ENCODE assay signal across 25 cellular contexts in the genomic region with DNA sequence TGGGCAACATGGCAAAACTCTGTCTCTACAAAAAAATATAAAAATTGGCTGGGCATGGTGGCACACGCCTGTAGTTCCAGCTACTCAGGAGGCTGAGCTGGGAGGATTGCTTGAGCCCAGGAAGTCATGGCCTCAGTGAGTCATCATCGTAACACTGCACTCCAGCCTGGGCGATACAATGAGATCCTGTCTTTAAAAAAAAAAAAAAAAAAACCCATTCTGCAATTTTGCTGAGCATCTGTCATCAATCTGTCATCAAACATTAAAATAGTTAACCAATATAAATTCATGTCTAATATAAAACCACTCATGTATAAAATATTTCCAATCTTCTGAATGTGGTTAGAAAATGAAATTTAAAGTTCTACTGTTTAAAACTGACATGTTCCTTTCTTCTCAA. TPM values are rescaled to one million over a fixed set of nuclear protein-coding genes. Genes with fewer than 3 reads are reported as not detected.
DNase-seq lines count a peak whose midpoint lies in the region; ATAC-seq and TF ChIP-seq lines count a peak whose summit lies in the region.
"Had no signal": no experiment of that assay in that cellular context is flagged by ENCODE, and none has a peak within 500 bp of the region (broad histone marks: within the 10 kb centered on the region; RNA-seq: fewer than 3 reads in every experiment).

No MANE protein-coding gene starts in this region.

- no peaks in the 10 kb centered on the region for H3K9me3 Mint-ChIP-seq in MCF 10A (ENCODE audit: unreplicated experiment)
- H3K9me3 Mint-ChIP-seq in activated naive CD4-positive, alpha-beta T cell treated with anti-CD3 and anti-CD28 coated beads, Interleukin-2, amount 50 U/mL, for 72 hours, result no peaks in the 10 kb centered on the region
- H3K9me3 Mint-ChIP-seq: CD14-positive monocyte; stimulated activated naive CD8-positive, alpha-beta T cell treated with anti-CD3 and anti-CD28 coated beads, Interleukin-15, Interleukin-2, amounts not matched to agents 100 ng/mL and 50 ng/mL, for 24 hours had no signal

- H3K27me3 Mint-ChIP-seq in MCF 10A (ENCODE audit: insufficient read depth, unreplicated experiment), result no peaks in the 10 kb centered on the region
- H3K27me3 Mint-ChIP-seq: activated naive CD8-positive, alpha-beta T cell; progenitor cell of endocrine pancreas; stimulated activated naive CD8-positive, alpha-beta T cell treated with anti-CD3 and anti-CD28 coated beads, Interleukin-15, Interleukin-2, amounts not matched to agents 100 ng/mL and 50 ng/mL, for 24 hours had no signal

- intact Hi-C loops in MCF 10A (cut with micrococcal nuclease) (no loop called here), breast epithelium (cut with DNase I; ENCODE audit: low total_unique reads) (no loop called here), Panc1 (cut with micrococcal nuclease; ENCODE audit: unreplicated experiment) (no loop called here), left ventricle myocardium superior (cut with micrococcal nuclease) (no loop called here)

- H3K9me3 ChIP-seq in breast epithelium (no peaks in the 10 kb centered on the region), Panc1 (ENCODE audit: control insufficient read depth, insufficient read depth, low read depth, low read length) (no peaks in the 10 kb centered on the region)
- H3K9me3 ChIP-seq: A549, gastroesophageal sphincter, upper lobe of left lung had no signal

- in situ Hi-C loops in Panc1 (cut with HindIII; ENCODE audit: low pct_unique_long_range_greater_than_20kb, low sequenced_read_pairs), result no loop called here

- H3K36me3 ChIP-seq in breast epithelium (no peaks in the 10 kb centered on the region), Panc1 (ENCODE audit: control insufficient read depth, insufficient read depth, low read length) (no peaks in the 10 kb centered on the region)
- H3K36me3 ChIP-seq: gastroesophageal sphincter, upper lobe of left lung had no signal

- no peak overlapping the region for H3K4me3 Mint-ChIP-seq in MCF 10A (ENCODE audit: unreplicated experiment)
- H3K4me3 Mint-ChIP-seq: activated naive CD8-positive, alpha-beta T cell; CD14-positive monocyte; stimulated activated naive CD8-positive, alpha-beta T cell treated with anti-CD3 and anti-CD28 coated beads, Interleukin-15, Interleukin-2, amounts not matched to agents 100 ng/mL and 50 ng/mL, for 24 hours had no signal

- peaks cover 6% of the 10 kb centered on the region for H3K36me3 Mint-ChIP-seq in MCF 10A (ENCODE audit: insufficient read depth, unreplicated experiment)
- no peaks in the 10 kb centered on the region for H3K36me3 Mint-ChIP-seq in activated naive CD4-positive, alpha-beta T cell treated with anti-CD3 and anti-CD28 coated beads, Interleukin-2, amount 50 U/mL, for 72 hours
- H3K36me3 Mint-ChIP-seq: activated naive CD8-positive, alpha-beta T cell; CD14-positive monocyte had no signal

- H3K4me1 ChIP-seq in breast epithelium (no peaks in the 10 kb centered on the region), Panc1 (ENCODE audit: control insufficient read depth, insufficient read depth, low read length) (peaks cover 32% of the 10 kb centered on the region)
- H3K4me1 ChIP-seq: gastroesophageal sphincter, upper lobe of left lung had no signal

- peak; percentile 45 for DNase-seq in MCF 10A (ENCODE audit: unreplicated experiment)
- no peak for DNase-seq in breast epithelium (ENCODE audit: low spot score in 2 of 2)
- DNase-seq in Panc1 (ENCODE audit: low read depth, low spot score), result no peak
- DNase-seq in epithelial cell of esophagus (ENCODE audit: low read depth), result peak; percentile 90
- no peak for DNase-seq in activated naive CD4-positive, alpha-beta T cell treated with anti-CD3 and anti-CD28 coated beads, Interleukin-2, amount 50 U/mL, for 72 hours (ENCODE audit: low spot score in 2 of 2)
- DNase-seq in C1 segment of cervical spinal cord (lab: John Stamatoyannopoulos, UW), result no peak
- no peak for DNase-seq in left ventricle myocardium superior
- DNase-seq: DMS 273 treated with DMSO at 0.1 percent for 48 hours, NCI-H1417, NCI-H526 treated with DMSO at 0.1 percent for 48 hours, T-helper 9 cell, upper lobe of left lung had no signal

- TF ChIP-seq POLR2A in breast epithelium (IDR thresholded peaks at IDR 0.05), result no peak

- ATAC-seq in Panc1 (peak; percentile 58; the same call in 1 of the 2 replicates), left ventricle myocardium superior (no peak), HG02588 (IDR thresholded peaks at IDR 0.05; ENCODE audit: unreplicated experiment) (no peak)
- no peak for ATAC-seq in activated naive CD4-positive, alpha-beta T cell treated with anti-CD3 and anti-CD28 coated beads, Interleukin-2, amount 50 U/mL, for 72 hours
- ATAC-seq: A549; activated CD4-positive, CD25-positive, alpha-beta regulatory T cell treated with anti-CD3 and anti-CD28 coated beads, Interleukin-2, amount 50 U/mL, for 24 hours; gastroesophageal sphincter had no signal

- H3K27ac Mint-ChIP-seq in MCF 10A (ENCODE audit: low read depth, unreplicated experiment), result peak overlapping the region; percentile 57
- H3K27ac Mint-ChIP-seq in activated naive CD4-positive, alpha-beta T cell treated with anti-CD3 and anti-CD28 coated beads, Interleukin-2, amount 50 U/mL, for 72 hours, result no peak overlapping the region
- H3K27ac Mint-ChIP-seq: activated naive CD8-positive, alpha-beta T cell; CD14-positive monocyte; progenitor cell of endocrine pancreas; stimulated activated naive CD8-positive, alpha-beta T cell treated with anti-CD3 and anti-CD28 coated beads, Interleukin-15, Interleukin-2, amounts not matched to agents 100 ng/mL and 50 ng/mL, for 24 hours had no signal

- H3K27ac ChIP-seq in breast epithelium (no peak overlapping the region), Panc1 (ENCODE audit: low read length) (no peak overlapping the region)
- H3K27ac ChIP-seq: A549, coronary artery, gastroesophageal sphincter, SK-N-MC, upper lobe of left lung had no signal

- H3K4me3 ChIP-seq in breast epithelium, result no peak overlapping the region
- no peak overlapping the region for H3K4me3 ChIP-seq in Panc1 (ENCODE audit: low read depth in 2 of 2, low read length in 2 of 2)
- no peak overlapping the region for H3K4me3 ChIP-seq in epithelial cell of esophagus (ENCODE audit: low read length)
- H3K4me3 ChIP-seq: A549, coronary artery, gastroesophageal sphincter, SK-N-MC, upper lobe of left lung had no signal

- CTCF ChIA-PET in MCF 10A (lab: Yijun Ruan, JAX) (interaction anchor here (0.6 kb wide), 1 partner anchor 139 kb away, joined by 3 read pairs; no protein-coding TSS in a partner anchor), Panc1 (lab: Charles Lee) (interaction anchor here (0.7 kb wide), 1 partner anchor 192 kb away, joined by 12 read pairs; no protein-coding TSS in a partner anchor)

- H3K4me1 Mint-ChIP-seq in MCF 10A (ENCODE audit: insufficient read depth, unreplicated experiment), result peaks cover 20% of the 10 kb centered on the region
- H3K4me1 Mint-ChIP-seq: CD14-positive monocyte had no signal

- no peak for TF ChIP-seq CTCF in MCF 10A (IDR thresholded peaks at IDR 0.05; ENCODE audit: unreplicated experiment)
- TF ChIP-seq CTCF in breast epithelium (IDR thresholded peaks at IDR 0.05), result no peak
- TF ChIP-seq CTCF in Panc1 (IDR thresholded peaks at IDR 0.05), result no peak
- no peak for TF ChIP-seq CTCF in epithelial cell of esophagus (IDR thresholded peaks at IDR 0.05; ENCODE audit: insufficient read depth, low read depth, low read length, missing control alignments)

- no peaks in the 10 kb centered on the region for H3K27me3 ChIP-seq in breast epithelium
- peaks cover 6% of the 10 kb centered on the region; the same call in 1 of the 2 replicates for H3K27me3 ChIP-seq in Panc1 (ENCODE audit: control insufficient read depth, insufficient read depth, low read length)
- H3K27me3 ChIP-seq: upper lobe of left lung had no signal

- BruUV-seq in MCF 10A (replicated peaks; lab: Mats Ljungman, UMichigan) (no TSS peak), Panc1 (replicated peaks; lab: Mats Ljungman, UMichigan) (no TSS peak)

- POLR2A ChIA-PET in MCF 10A (lab: Yijun Ruan, JAX), result interaction anchor here (0.7 kb wide), 1 partner anchor 138 kb away, joined by 4 read pairs; no protein-coding TSS in a partner anchor
- POLR2A ChIA-PET in Panc1 (lab: Charles Lee), result interaction anchor here (0.7 kb wide), 2 partner anchors 53 to 1403 kb away, joined by 3 to 11 read pairs; no protein-coding TSS in a partner anchor

RNA-seq across cellular contexts. Expression of a gene that starts 56.9 kb away (rescaled TPM):
- 1.0 and 1.1 TPM in 2 replicates for total RNA-seq in MCF 10A (2022)
- total RNA-seq in breast epithelium, result 1 to 10 TPM in 2 of 3 donors, not detected in 1; 1.6 to 3.7 TPM
- total RNA-seq in Panc1 (2021; ENCODE audit: unreplicated experiment), result 6.3 TPM
- 13.1 TPM for polyA plus RNA-seq in Panc1 (2012; ENCODE audit: insufficient read length)
- under 1 TPM in 1 of 2 donors, not detected in 1; 0.35 TPM for total RNA-seq in activated naive CD4-positive, alpha-beta T cell treated with anti-CD3 and anti-CD28 coated beads, Interleukin-2, amount 50 U/mL, for 72 hours
- 20.4 TPM for total RNA-seq in left ventricle myocardium superior
- total RNA-seq: mesenteric fat pad, OCI-LY7 had no signal
- polyA plus RNA-seq: CD14-positive monocyte, neural cell had no signal

Comparison
In these comparisons a context has a peak if more than half of its experiments do, and no peak if none do; other contexts are left out.
1. DNase-seq: peak in MCF 10A (single experiment) and epithelial cell of esophagus (single experiment); none in breast epithelium (0 of 2), Panc1 (single experiment), activated naive CD4-positive, alpha-beta T cell treated with anti-CD3 and anti-CD28 coated beads, Interleukin-2, amount 50 U/mL, for 72 hours (0 of 2), C1 segment of cervical spinal cord (0 of 14) and left ventricle myocardium superior (single experiment).